In genomic region chr2:989766-990467, GRCh38 we compare ENCODE assay signal across 26 cellular contexts. TPM values are rescaled to one million over a fixed set of nuclear protein-coding genes. Genes with fewer than 3 reads are reported as not detected.
DNase-seq lines count a peak whose midpoint lies in the region; ATAC-seq and TF ChIP-seq lines count a peak whose summit lies in the region.
"Had no signal": no experiment of that assay in that cellular context is flagged by ENCODE, and none has a peak within 500 bp of the region (broad histone marks: within the 10 kb centered on the region; RNA-seq: fewer than 3 reads in every experiment).

No MANE protein-coding gene starts in this region.

- no peak for ATAC-seq in heart left ventricle
- peak; percentile 38 for ATAC-seq in mucosa of descending colon
- no peak for ATAC-seq in GM21360 (IDR thresholded peaks at IDR 0.05; ENCODE audit: unreplicated experiment)
- ATAC-seq in HG02763 (IDR thresholded peaks at IDR 0.05; ENCODE audit: unreplicated experiment) = no peak
- ATAC-seq: CD8-positive, alpha-beta T cell; HCT116; HepG2 had no signal

- intact Hi-C loops in heart left ventricle (cut with DNase I) (no loop called here), mucosa of descending colon (cut with DNase I, micrococcal nuclease) (no loop called here)

- H3K27ac ChIP-seq in cardiac muscle cell = peak overlapping the region; percentile 68
- no peak overlapping the region for H3K27ac ChIP-seq in heart left ventricle
- H3K27ac ChIP-seq in SJCRH30 = no peak overlapping the region
- H3K27ac ChIP-seq: 22Rv1, C4-2B, HL-60 had no signal

- peak in 1 of 2 donors; percentile 81 for DNase-seq in cardiac muscle cell (ENCODE audit: low read depth in 1 of 2, low spot score in 1 of 2)
- no peak for DNase-seq in heart left ventricle
- DNase-seq in SJCRH30 = peak; percentile 40 to 49
- DNase-seq in mucosa of descending colon = no peak
- peak; percentile 34 for DNase-seq in type B pancreatic cell (ENCODE audit: extremely low spot score, unreplicated experiment)
- no peak for DNase-seq in amygdala (lab: John Stamatoyannopoulos, UW)
- DNase-seq: CD8-positive, alpha-beta T cell; DMS153; GOT3; Kasumi-1; MG63; NCI-H1105 treated with DMSO at 0.1 percent for 48 hours; NCI-H2029 treated with DMSO at 0.1 percent for 48 hours; NCI-H2227 treated with DMSO at 0.1 percent for 48 hours; NCI-H526 treated with DMSO at 0.1 percent for 48 hours; Right ventricle myocardium superior; RPMI8226 had no signal

- no peak overlapping the region for H3K4me3 Mint-ChIP-seq in type B pancreatic cell
- H3K4me3 Mint-ChIP-seq: B cell; CD8-positive, alpha-beta T cell had no signal

- H3K36me3 Mint-ChIP-seq in type B pancreatic cell = no peaks in the 10 kb centered on the region
- H3K36me3 Mint-ChIP-seq: CD8-positive, alpha-beta T cell had no signal

- no peaks in the 10 kb centered on the region for H3K9me3 ChIP-seq in cardiac muscle cell (ENCODE audit: low read depth)
- H3K9me3 ChIP-seq in heart left ventricle = no peaks in the 10 kb centered on the region
- no peaks in the 10 kb centered on the region for H3K9me3 ChIP-seq in SJCRH30 (replicated peaks)
- H3K9me3 ChIP-seq in mucosa of descending colon = no peaks in the 10 kb centered on the region
- H3K9me3 ChIP-seq: MG63 had no signal

- peaks cover 17% of the 10 kb centered on the region for H3K4me1 ChIP-seq in cardiac muscle cell (ENCODE audit: low read depth)
- no peaks in the 10 kb centered on the region for H3K4me1 ChIP-seq in heart left ventricle
- peaks cover 26% of the 10 kb centered on the region for H3K4me1 ChIP-seq in SJCRH30
- H3K4me1 ChIP-seq in mucosa of descending colon (ENCODE audit: low read depth) = no peaks in the 10 kb centered on the region

- H3K36me3 ChIP-seq in cardiac muscle cell (no peaks in the 10 kb centered on the region), heart left ventricle (no peaks in the 10 kb centered on the region), SJCRH30 (no peaks in the 10 kb centered on the region), mucosa of descending colon (ENCODE audit: low read depth) (no peaks in the 10 kb centered on the region)
- H3K36me3 ChIP-seq: MG63 had no signal

- WGBS in heart left ventricle, 4 donors = 57 to 62% (median 59%) methylated on average over 8 of the region's 8 CpGs

- TF ChIP-seq POLR2A in heart left ventricle (IDR thresholded peaks at IDR 0.05) = no peak

- H3K27ac Mint-ChIP-seq in type B pancreatic cell = no peak overlapping the region
- H3K27ac Mint-ChIP-seq: B cell; CD8-positive, alpha-beta T cell had no signal

- TF ChIP-seq CTCF in cardiac muscle cell (IDR thresholded peaks at IDR 0.05; ENCODE audit: low read depth, low read length) (no peak), heart left ventricle (IDR thresholded peaks at IDR 0.05) (no peak), mucosa of descending colon (IDR thresholded peaks at IDR 0.05) (no peak), type B pancreatic cell (conservative IDR thresholded peaks at IDR 0.05) (no peak)

- H3K4me1 Mint-ChIP-seq in type B pancreatic cell (ENCODE audit: unreplicated experiment) = peaks cover 20% of the 10 kb centered on the region

- H3K9me3 Mint-ChIP-seq in type B pancreatic cell = peaks cover 6% of the 10 kb centered on the region
- H3K9me3 Mint-ChIP-seq: CD8-positive, alpha-beta T cell had no signal

- H3K27me3 Mint-ChIP-seq in type B pancreatic cell = peaks cover 2% of the 10 kb centered on the region

- no peak overlapping the region for H3K4me3 ChIP-seq in cardiac muscle cell
- H3K4me3 ChIP-seq in heart left ventricle = no peak overlapping the region
- no peak overlapping the region for H3K4me3 ChIP-seq in SJCRH30
- H3K4me3 ChIP-seq in mucosa of descending colon = no peak overlapping the region
- H3K4me3 ChIP-seq: MG63 had no signal

- H3K27me3 ChIP-seq in cardiac muscle cell (no peaks in the 10 kb centered on the region), heart left ventricle (peaks cover 0 to 2% (median 0%) of the 10 kb centered on the region in 9 donors), SJCRH30 (no peaks in the 10 kb centered on the region)

RNA-seq across cellular contexts. Expression of gene SNTG2, which starts 39.3 kb away (rescaled TPM):
- total RNA-seq in cardiac muscle cell = 0.56 and 0.66 TPM in 2 replicates
- 1.0 and 1.4 TPM in 2 replicates for polyA plus RNA-seq in cardiac muscle cell
- 1 to 10 TPM in 5 of 9 donors, under 1 TPM in 4; 0.58 to 3.2 (median 1.1) TPM for total RNA-seq in heart left ventricle
- under 1 TPM; 0.19 to 0.65 TPM for polyA plus RNA-seq in heart left ventricle
- total RNA-seq in SJCRH30 (2014; rRNA removed; shearing (Covaris generic)) = 0.41 TPM in 1 of 2 replicates, not detected in the other
- 1 to 10 TPM in 2 of 3 donors, under 1 TPM in 1; 0.38 to 3.0 (median 2.8) TPM for total RNA-seq in mucosa of descending colon
- 0.45 and 1.1 TPM in 2 replicates for total RNA-seq in type B pancreatic cell (ENCODE audit: low replicate concordance)
- total RNA-seq: HepG2, NCI-H460 had no signal
- polyA plus RNA-seq: HepG2 had no signal

Comparison
In these comparisons a context has a peak if more than half of its experiments do, and no peak if none do; other contexts are left out.
1. DNase-seq: peak in SJCRH30 (2 of 2) and type B pancreatic cell (single experiment); none in heart left ventricle (0 of 5), mucosa of descending colon (0 of 3) and amygdala (0 of 56).